In genomic region chr4:76087007-76087769, GRCh38 we compare ENCODE assay signal across 1 cellular context.
TF ChIP-seq lines count a peak whose summit lies in the region.

No MANE protein-coding gene starts in this region.

TF ChIP-seq in K562, 482 proteins besides CTCF, POLR2A, EP300 and RAD21 (continued from another document and continues in another):
- TF ChIP-seq ZBTB43 (CRISPR knock-in tag; IDR thresholded peaks at IDR 0.05): no peak
- TF ChIP-seq ZBED1 (IDR thresholded peaks at IDR 0.05): no peak
- no peak for TF ChIP-seq ZNF23 (CRISPR knock-in tag; IDR thresholded peaks at IDR 0.05)
- TF ChIP-seq ZNF740 (CRISPR knock-in tag; IDR thresholded peaks at IDR 0.05): no peak
- TF ChIP-seq ZNF740 (tag; IDR thresholded peaks at IDR 0.05): no peak
- TF ChIP-seq CBX8 (IDR thresholded peaks at IDR 0.05; ENCODE audit: borderline replicate concordance, extremely low read depth, low read depth, low read length, poor library complexity, severe bottlenecking): no peak
- TF ChIP-seq HDAC6 (IDR thresholded peaks at IDR 0.05; ENCODE audit: low read depth, low read length): no peak
- peak; percentile 64 for TF ChIP-seq EHMT2 (IDR thresholded peaks at IDR 0.05)
- TF ChIP-seq POU5F1 (IDR thresholded peaks at IDR 0.05; ENCODE audit: borderline replicate concordance, low read depth, low read length, partially characterized antibody): no peak
- no peak for TF ChIP-seq ZNF134 (CRISPR knock-in tag; conservative IDR thresholded peaks at IDR 0.05)
- TF ChIP-seq, protein P1, sequence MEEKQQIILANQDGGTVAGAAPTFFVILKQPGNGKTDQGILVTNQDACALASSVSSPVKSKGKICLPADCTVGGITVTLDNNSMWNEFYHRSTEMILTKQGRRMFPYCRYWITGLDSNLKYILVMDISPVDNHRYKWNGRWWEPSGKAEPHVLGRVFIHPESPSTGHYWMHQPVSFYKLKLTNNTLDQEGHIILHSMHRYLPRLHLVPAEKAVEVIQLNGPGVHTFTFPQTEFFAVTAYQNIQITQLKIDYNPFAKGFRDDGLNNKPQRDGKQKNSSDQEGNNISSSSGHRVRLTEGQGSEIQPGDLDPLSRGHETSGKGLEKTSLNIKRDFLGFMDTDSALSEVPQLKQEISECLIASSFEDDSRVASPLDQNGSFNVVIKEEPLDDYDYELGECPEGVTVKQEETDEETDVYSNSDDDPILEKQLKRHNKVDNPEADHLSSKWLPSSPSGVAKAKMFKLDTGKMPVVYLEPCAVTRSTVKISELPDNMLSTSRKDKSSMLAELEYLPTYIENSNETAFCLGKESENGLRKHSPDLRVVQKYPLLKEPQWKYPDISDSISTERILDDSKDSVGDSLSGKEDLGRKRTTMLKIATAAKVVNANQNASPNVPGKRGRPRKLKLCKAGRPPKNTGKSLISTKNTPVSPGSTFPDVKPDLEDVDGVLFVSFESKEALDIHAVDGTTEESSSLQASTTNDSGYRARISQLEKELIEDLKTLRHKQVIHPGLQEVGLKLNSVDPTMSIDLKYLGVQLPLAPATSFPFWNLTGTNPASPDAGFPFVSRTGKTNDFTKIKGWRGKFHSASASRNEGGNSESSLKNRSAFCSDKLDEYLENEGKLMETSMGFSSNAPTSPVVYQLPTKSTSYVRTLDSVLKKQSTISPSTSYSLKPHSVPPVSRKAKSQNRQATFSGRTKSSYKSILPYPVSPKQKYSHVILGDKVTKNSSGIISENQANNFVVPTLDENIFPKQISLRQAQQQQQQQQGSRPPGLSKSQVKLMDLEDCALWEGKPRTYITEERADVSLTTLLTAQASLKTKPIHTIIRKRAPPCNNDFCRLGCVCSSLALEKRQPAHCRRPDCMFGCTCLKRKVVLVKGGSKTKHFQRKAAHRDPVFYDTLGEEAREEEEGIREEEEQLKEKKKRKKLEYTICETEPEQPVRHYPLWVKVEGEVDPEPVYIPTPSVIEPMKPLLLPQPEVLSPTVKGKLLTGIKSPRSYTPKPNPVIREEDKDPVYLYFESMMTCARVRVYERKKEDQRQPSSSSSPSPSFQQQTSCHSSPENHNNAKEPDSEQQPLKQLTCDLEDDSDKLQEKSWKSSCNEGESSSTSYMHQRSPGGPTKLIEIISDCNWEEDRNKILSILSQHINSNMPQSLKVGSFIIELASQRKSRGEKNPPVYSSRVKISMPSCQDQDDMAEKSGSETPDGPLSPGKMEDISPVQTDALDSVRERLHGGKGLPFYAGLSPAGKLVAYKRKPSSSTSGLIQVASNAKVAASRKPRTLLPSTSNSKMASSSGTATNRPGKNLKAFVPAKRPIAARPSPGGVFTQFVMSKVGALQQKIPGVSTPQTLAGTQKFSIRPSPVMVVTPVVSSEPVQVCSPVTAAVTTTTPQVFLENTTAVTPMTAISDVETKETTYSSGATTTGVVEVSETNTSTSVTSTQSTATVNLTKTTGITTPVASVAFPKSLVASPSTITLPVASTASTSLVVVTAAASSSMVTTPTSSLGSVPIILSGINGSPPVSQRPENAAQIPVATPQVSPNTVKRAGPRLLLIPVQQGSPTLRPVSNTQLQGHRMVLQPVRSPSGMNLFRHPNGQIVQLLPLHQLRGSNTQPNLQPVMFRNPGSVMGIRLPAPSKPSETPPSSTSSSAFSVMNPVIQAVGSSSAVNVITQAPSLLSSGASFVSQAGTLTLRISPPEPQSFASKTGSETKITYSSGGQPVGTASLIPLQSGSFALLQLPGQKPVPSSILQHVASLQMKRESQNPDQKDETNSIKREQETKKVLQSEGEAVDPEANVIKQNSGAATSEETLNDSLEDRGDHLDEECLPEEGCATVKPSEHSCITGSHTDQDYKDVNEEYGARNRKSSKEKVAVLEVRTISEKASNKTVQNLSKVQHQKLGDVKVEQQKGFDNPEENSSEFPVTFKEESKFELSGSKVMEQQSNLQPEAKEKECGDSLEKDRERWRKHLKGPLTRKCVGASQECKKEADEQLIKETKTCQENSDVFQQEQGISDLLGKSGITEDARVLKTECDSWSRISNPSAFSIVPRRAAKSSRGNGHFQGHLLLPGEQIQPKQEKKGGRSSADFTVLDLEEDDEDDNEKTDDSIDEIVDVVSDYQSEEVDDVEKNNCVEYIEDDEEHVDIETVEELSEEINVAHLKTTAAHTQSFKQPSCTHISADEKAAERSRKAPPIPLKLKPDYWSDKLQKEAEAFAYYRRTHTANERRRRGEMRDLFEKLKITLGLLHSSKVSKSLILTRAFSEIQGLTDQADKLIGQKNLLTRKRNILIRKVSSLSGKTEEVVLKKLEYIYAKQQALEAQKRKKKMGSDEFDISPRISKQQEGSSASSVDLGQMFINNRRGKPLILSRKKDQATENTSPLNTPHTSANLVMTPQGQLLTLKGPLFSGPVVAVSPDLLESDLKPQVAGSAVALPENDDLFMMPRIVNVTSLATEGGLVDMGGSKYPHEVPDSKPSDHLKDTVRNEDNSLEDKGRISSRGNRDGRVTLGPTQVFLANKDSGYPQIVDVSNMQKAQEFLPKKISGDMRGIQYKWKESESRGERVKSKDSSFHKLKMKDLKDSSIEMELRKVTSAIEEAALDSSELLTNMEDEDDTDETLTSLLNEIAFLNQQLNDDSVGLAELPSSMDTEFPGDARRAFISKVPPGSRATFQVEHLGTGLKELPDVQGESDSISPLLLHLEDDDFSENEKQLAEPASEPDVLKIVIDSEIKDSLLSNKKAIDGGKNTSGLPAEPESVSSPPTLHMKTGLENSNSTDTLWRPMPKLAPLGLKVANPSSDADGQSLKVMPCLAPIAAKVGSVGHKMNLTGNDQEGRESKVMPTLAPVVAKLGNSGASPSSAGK (IDR thresholded peaks at IDR 0.05): peak; percentile 95
- TF ChIP-seq ZNF311 (CRISPR knock-in tag; IDR thresholded peaks at IDR 0.05): no peak
- TF ChIP-seq TCF15 (CRISPR knock-in tag; IDR thresholded peaks at IDR 0.05): no peak
- TF ChIP-seq GATA2 (CRISPR knock-in tag; IDR thresholded peaks at IDR 0.05): no peak
- TF ChIP-seq, protein P2, sequence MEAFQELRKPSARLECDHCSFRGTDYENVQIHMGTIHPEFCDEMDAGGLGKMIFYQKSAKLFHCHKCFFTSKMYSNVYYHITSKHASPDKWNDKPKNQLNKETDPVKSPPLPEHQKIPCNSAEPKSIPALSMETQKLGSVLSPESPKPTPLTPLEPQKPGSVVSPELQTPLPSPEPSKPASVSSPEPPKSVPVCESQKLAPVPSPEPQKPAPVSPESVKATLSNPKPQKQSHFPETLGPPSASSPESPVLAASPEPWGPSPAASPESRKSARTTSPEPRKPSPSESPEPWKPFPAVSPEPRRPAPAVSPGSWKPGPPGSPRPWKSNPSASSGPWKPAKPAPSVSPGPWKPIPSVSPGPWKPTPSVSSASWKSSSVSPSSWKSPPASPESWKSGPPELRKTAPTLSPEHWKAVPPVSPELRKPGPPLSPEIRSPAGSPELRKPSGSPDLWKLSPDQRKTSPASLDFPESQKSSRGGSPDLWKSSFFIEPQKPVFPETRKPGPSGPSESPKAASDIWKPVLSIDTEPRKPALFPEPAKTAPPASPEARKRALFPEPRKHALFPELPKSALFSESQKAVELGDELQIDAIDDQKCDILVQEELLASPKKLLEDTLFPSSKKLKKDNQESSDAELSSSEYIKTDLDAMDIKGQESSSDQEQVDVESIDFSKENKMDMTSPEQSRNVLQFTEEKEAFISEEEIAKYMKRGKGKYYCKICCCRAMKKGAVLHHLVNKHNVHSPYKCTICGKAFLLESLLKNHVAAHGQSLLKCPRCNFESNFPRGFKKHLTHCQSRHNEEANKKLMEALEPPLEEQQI (IDR thresholded peaks at IDR 0.05): peak; percentile 72; the same call in 1 of the 2 replicates
- TF ChIP-seq TCF7L2 (IDR thresholded peaks at IDR 0.05; ENCODE audit: low read depth, low read length): no peak
- TF ChIP-seq, protein P3, sequence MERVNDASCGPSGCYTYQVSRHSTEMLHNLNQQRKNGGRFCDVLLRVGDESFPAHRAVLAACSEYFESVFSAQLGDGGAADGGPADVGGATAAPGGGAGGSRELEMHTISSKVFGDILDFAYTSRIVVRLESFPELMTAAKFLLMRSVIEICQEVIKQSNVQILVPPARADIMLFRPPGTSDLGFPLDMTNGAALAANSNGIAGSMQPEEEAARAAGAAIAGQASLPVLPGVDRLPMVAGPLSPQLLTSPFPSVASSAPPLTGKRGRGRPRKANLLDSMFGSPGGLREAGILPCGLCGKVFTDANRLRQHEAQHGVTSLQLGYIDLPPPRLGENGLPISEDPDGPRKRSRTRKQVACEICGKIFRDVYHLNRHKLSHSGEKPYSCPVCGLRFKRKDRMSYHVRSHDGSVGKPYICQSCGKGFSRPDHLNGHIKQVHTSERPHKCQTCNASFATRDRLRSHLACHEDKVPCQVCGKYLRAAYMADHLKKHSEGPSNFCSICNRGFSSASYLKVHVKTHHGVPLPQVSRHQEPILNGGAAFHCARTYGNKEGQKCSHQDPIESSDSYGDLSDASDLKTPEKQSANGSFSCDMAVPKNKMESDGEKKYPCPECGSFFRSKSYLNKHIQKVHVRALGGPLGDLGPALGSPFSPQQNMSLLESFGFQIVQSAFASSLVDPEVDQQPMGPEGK (CRISPR knock-in tag; IDR thresholded peaks at IDR 0.05; ENCODE audit: borderline replicate concordance): no peak
- TF ChIP-seq CXXC5 (CRISPR knock-in tag; IDR thresholded peaks at IDR 0.05): peak; percentile 35; the same call in 1 of the 2 replicates
- TF ChIP-seq SAFB2 (IDR thresholded peaks at IDR 0.05; ENCODE audit: borderline replicate concordance, low read depth, low read length, severe bottlenecking): no peak
- no peak for TF ChIP-seq ZNF316 (IDR thresholded peaks at IDR 0.05)
- TF ChIP-seq ZKSCAN1 (IDR thresholded peaks at IDR 0.05; ENCODE audit: low read depth, low read length): no peak
- TF ChIP-seq HDAC3 (IDR thresholded peaks at IDR 0.05; ENCODE audit: borderline replicate concordance, partially characterized antibody): no peak
- TF ChIP-seq ZEB2 (IDR thresholded peaks at IDR 0.05): 0 out of 2 replicates have a peak, but pooled peaks have one; percentile 20
- TF ChIP-seq FOXA3 (CRISPR knock-in tag; conservative IDR thresholded peaks at IDR 0.05 in 1 of 2, IDR thresholded peaks at IDR 0.05 in 1 of 2): peak; percentile 74 to 78; a peak in 3 of 4 replicates
- TF ChIP-seq SREBF1 (IDR thresholded peaks at IDR 0.05; ENCODE audit: borderline replicate concordance, low read depth, low read length): no peak
- no peak for TF ChIP-seq DACH1 (IDR thresholded peaks at IDR 0.05; ENCODE audit: partially characterized antibody)
- TF ChIP-seq KDM4B (IDR thresholded peaks at IDR 0.05; ENCODE audit: borderline replicate concordance in 2 of 2, low read depth in 1 of 2): no peak
- no peak for TF ChIP-seq TEAD1 (CRISPR knock-in tag; IDR thresholded peaks at IDR 0.05)
- no peak for TF ChIP-seq GTF2F1 (IDR thresholded peaks at IDR 0.05; ENCODE audit: low read depth, low read length)
- TF ChIP-seq, protein P4, sequence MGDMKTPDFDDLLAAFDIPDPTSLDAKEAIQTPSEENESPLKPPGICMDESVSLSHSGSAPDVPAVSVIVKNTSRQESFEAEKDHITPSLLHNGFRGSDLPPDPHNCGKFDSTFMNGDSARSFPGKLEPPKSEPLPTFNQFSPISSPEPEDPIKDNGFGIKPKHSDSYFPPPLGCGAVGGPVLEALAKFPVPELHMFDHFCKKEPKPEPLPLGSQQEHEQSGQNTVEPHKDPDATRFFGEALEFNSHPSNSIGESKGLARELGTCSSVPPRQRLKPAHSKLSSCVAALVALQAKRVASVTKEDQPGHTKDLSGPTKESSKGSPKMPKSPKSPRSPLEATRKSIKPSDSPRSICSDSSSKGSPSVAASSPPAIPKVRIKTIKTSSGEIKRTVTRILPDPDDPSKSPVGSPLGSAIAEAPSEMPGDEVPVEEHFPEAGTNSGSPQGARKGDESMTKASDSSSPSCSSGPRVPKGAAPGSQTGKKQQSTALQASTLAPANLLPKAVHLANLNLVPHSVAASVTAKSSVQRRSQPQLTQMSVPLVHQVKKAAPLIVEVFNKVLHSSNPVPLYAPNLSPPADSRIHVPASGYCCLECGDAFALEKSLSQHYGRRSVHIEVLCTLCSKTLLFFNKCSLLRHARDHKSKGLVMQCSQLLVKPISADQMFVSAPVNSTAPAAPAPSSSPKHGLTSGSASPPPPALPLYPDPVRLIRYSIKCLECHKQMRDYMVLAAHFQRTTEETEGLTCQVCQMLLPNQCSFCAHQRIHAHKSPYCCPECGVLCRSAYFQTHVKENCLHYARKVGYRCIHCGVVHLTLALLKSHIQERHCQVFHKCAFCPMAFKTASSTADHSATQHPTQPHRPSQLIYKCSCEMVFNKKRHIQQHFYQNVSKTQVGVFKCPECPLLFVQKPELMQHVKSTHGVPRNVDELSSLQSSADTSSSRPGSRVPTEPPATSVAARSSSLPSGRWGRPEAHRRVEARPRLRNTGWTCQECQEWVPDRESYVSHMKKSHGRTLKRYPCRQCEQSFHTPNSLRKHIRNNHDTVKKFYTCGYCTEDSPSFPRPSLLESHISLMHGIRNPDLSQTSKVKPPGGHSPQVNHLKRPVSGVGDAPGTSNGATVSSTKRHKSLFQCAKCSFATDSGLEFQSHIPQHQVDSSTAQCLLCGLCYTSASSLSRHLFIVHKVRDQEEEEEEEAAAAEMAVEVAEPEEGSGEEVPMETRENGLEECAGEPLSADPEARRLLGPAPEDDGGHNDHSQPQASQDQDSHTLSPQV (IDR thresholded peaks at IDR 0.05): peak; percentile 82
- no peak; the same call in 1 of the 2 replicates for TF ChIP-seq GABPB1 (CRISPR knock-in tag; IDR thresholded peaks at IDR 0.05)
- TF ChIP-seq ZNF764 (CRISPR knock-in tag; IDR thresholded peaks at IDR 0.05; ENCODE audit: low read depth): no peak
- no peak; the same call in 1 of the 2 replicates for TF ChIP-seq CREB1 (IDR thresholded peaks at IDR 0.05)
- peak; percentile 44; the same call in 1 of the 2 replicates for TF ChIP-seq CREB1 (CRISPR knock-in tag; IDR thresholded peaks at IDR 0.05)
- no peak for TF ChIP-seq GATAD2A (IDR thresholded peaks at IDR 0.05)
